18 cellular contexts compared by ENCODE assay signal in genomic region chr16:74871608-74872007, GRCh38.
DNase-seq lines count a peak whose midpoint lies in the region; ATAC-seq, FAIRE-seq and TF ChIP-seq lines count a peak whose summit lies in the region.
"Had no signal": no experiment of that assay in that cellular context is flagged by ENCODE, and none has a peak within 500 bp of the region (broad histone marks: within the 10 kb centered on the region; RNA-seq: fewer than 3 reads in every experiment).

No MANE protein-coding gene starts in this region.

- no peak for TF ChIP-seq CTCF in pancreas (IDR thresholded peaks at IDR 0.05)

- no peak overlapping the region for H3K4me3 ChIP-seq in H7 (ENCODE audit: insufficient read depth, low read depth, low read length)
- H3K4me3 ChIP-seq in iPS-18a (ENCODE audit: low read length) = no peak overlapping the region
- no peak overlapping the region for H3K4me3 ChIP-seq in pancreas
- H3K4me3 ChIP-seq: Peyer's patch had no signal

- peak; percentile 77 for DNase-seq in H7
- DNase-seq in T-cell = no peak
- no peak for DNase-seq in pancreas
- no peak for DNase-seq in UCSD-AML1 (lab: John Stamatoyannopoulos, UW; ENCODE audit: unreplicated experiment)
- DNase-seq in effector CD8-positive, alpha-beta T cell (lab: John Stamatoyannopoulos, UW) = no peak
- DNase-seq in HuH-7 (ENCODE audit: low spot score) = no peak
- DNase-seq: ACHN, NCI-H1105 treated with DMSO at 0.1 percent for 48 hours, NCI-H187, NCI-H2171, NCI-H446 treated with DMSO at 0.1 percent for 48 hours, NCI-H82, Right ventricle myocardium superior, SK-N-SH had no signal

- H3K27ac ChIP-seq in iPS-18a (ENCODE audit: low read length) = peak overlapping the region; percentile 37
- no peak overlapping the region for H3K27ac ChIP-seq in pancreas
- H3K27ac ChIP-seq: HL-60, KMS-11, Peyer's patch had no signal

- peaks cover 32% of the 10 kb centered on the region for H3K36me3 Mint-ChIP-seq in T-cell

- peak overlapping the region; percentile 18 to 45 for H3K27ac Mint-ChIP-seq in T-cell

- CTCF ChIA-PET in T-cell (lab: Charles Lee) = no interaction called here

- no peak for FAIRE-seq in pancreas (lab: Jason Lieb, UNC)

- WGBS in pancreas, 2 donors = 77 to 84% methylated on average over 5 of the region's 5 CpGs

- POLR2A ChIA-PET in T-cell (lab: Charles Lee) = no interaction called here

- H3K27me3 Mint-ChIP-seq in T-cell = no peaks in the 10 kb centered on the region

- H3K9me3 ChIP-seq in iPS-18a (ENCODE audit: control insufficient read depth, low read depth, low read length) = no peaks in the 10 kb centered on the region
- H3K9me3 ChIP-seq in pancreas = no peaks in the 10 kb centered on the region
- H3K9me3 ChIP-seq: Peyer's patch, SK-N-SH had no signal

- peaks cover 21 to 36% (median 34%) of the 10 kb centered on the region in 3 donors for H3K4me1 Mint-ChIP-seq in T-cell

- H3K36me3 ChIP-seq in H7 (replicated peaks; ENCODE audit: control insufficient read depth, insufficient read depth, low read length) (peaks cover 2% of the 10 kb centered on the region), iPS-18a (ENCODE audit: control insufficient read depth, low read depth, low read length) (peaks cover 12% of the 10 kb centered on the region), pancreas (peaks cover 0 to 9% (median 0%) of the 10 kb centered on the region in 3 donors)

- H3K4me1 ChIP-seq in iPS-18a (ENCODE audit: control insufficient read depth, low read depth, low read length) (peaks cover 33% of the 10 kb centered on the region), pancreas (no peaks in the 10 kb centered on the region)
- H3K4me1 ChIP-seq: Peyer's patch had no signal

- H3K9ac ChIP-seq in iPS-18a (ENCODE audit: low read length) = no peak overlapping the region
- H3K9ac ChIP-seq: KMS-11, SK-N-SH had no signal

- intact Hi-C loops in pancreas (cut with DNase I) = no loop called here

- H3K27me3 ChIP-seq in H7 (ENCODE audit: control insufficient read depth, insufficient read depth, low read length) (no peaks in the 10 kb centered on the region), iPS-18a (ENCODE audit: control insufficient read depth, insufficient read depth, low read length) (no peaks in the 10 kb centered on the region), pancreas (no peaks in the 10 kb centered on the region)
- H3K27me3 ChIP-seq: Peyer's patch had no signal

- no peaks in the 10 kb centered on the region for H3K9me3 Mint-ChIP-seq in T-cell

- H3K4me3 Mint-ChIP-seq in T-cell = no peak overlapping the region

- ATAC-seq in T-cell (replicated peaks in 1 of 4) = no peak
- no peak for ATAC-seq in pancreas
